ENCODE assay signal across 24 cellular contexts in genomic region chr2:9065901-9066300, GRCh38.
DNase-seq lines count a peak whose midpoint lies in the region; ATAC-seq, FAIRE-seq and TF ChIP-seq lines count a peak whose summit lies in the region.
"Had no signal": no experiment of that assay in that cellular context is flagged by ENCODE, and none has a peak within 500 bp of the region (broad histone marks: within the 10 kb centered on the region; RNA-seq: fewer than 3 reads in every experiment).

No MANE protein-coding gene starts in this region.

- TF ChIP-seq POLR2A in HepG2 (IDR thresholded peaks at IDR 0.05; ENCODE audit: insufficient read depth in 1 of 2, low read depth in 2 of 2, low read length in 2 of 2) = no peak
- TF ChIP-seq POLR2A in right lobe of liver (IDR thresholded peaks at IDR 0.05) = no peak

- H3K27ac ChIP-seq in HepG2 (ENCODE audit: extremely low read length, insufficient read depth, low read length) = no peak overlapping the region
- H3K27ac ChIP-seq in right lobe of liver = no peak overlapping the region
- H3K27ac ChIP-seq: A549; BLaER1 treated with 17β-estradiol and CSF1 and Interleukin-3, amounts not matched to agents 10 nM and 100 nM had no signal

- 0 out of 5 replicates have a peak, but pooled peaks cover 0 to 3% of the 10 kb centered on the region in 2 experiments for H3K27me3 ChIP-seq in HepG2 (ENCODE audit: control insufficient read depth in 1 of 2, insufficient read depth in 2 of 2, low read length in 2 of 2)
- H3K27me3 ChIP-seq in right lobe of liver = no peaks in the 10 kb centered on the region
- no peaks in the 10 kb centered on the region for H3K27me3 ChIP-seq in Caco-2 (replicated peaks; ENCODE audit: control insufficient read depth, insufficient read depth, low read length)
- H3K27me3 ChIP-seq: BE2C; BLaER1 treated with 17β-estradiol and CSF1 and Interleukin-3, amounts not matched to agents 10 nM and 100 nM had no signal

- BruUV-seq in HepG2 (replicated peaks; lab: Mats Ljungman, UMichigan) (no TSS peak), Caco-2 (replicated peaks; lab: Mats Ljungman, UMichigan) (no TSS peak)

- H2AFZ ChIP-seq in HepG2 (ENCODE audit: low read length) = no peak overlapping the region
- H2AFZ ChIP-seq: GM23338 had no signal

- intact Hi-C loops in HepG2 (cut with micrococcal nuclease; ENCODE audit: unreplicated experiment) = no loop called here
- intact Hi-C loops in right lobe of liver (cut with DNase I) = no loop called here
- intact Hi-C loops in Right ventricle myocardium inferior (cut with DNase I) = no loop called here
- intact Hi-C loops in Caco-2 (cut with micrococcal nuclease; ENCODE audit: unreplicated experiment) = no loop called here

- TF ChIP-seq RAD21 in HepG2 (CRISPR knock-in tag; IDR thresholded peaks at IDR 0.05) = no peak

- H3K9me3 Mint-ChIP-seq in Caco-2 (ENCODE audit: unreplicated experiment) = peaks cover 13% of the 10 kb centered on the region
- H3K9me3 Mint-ChIP-seq: GM23338 had no signal

- H3K9ac ChIP-seq in HepG2 (ENCODE audit: insufficient read depth, low read depth, low read length) = no peak overlapping the region
- H3K9ac ChIP-seq: BLaER1 treated with 17β-estradiol and CSF1 and Interleukin-3, amounts not matched to agents 10 nM and 100 nM had no signal

- H3K27ac Mint-ChIP-seq in Caco-2 (ENCODE audit: unreplicated experiment) = no peak overlapping the region
- H3K27ac Mint-ChIP-seq: CD14-positive monocyte; CD4-positive, alpha-beta T cell; CD8-positive, alpha-beta memory T cell; GM23338; H9 had no signal

- no peaks in the 10 kb centered on the region for H3K9me3 ChIP-seq in HepG2 (ENCODE audit: low read length)
- H3K9me3 ChIP-seq in right lobe of liver = no peaks in the 10 kb centered on the region
- H3K9me3 ChIP-seq in Caco-2 = peaks cover 8% of the 10 kb centered on the region
- H3K9me3 ChIP-seq: BE2C had no signal

- TF ChIP-seq CTCF in HepG2 (CRISPR knock-in tag; IDR thresholded peaks at IDR 0.05) (no peak), right lobe of liver (IDR thresholded peaks at IDR 0.05) (no peak), Caco-2 (IDR thresholded peaks at IDR 0.05; ENCODE audit: insufficient read depth in 1 of 2, low read depth in 1 of 2, low read length in 1 of 2, severe bottlenecking in 1 of 2, unreplicated experiment in 1 of 2) (no peak)

- WGBS in HepG2 (ENCODE audit: low lambda C conversion rate) = 3% methylated on average over 1 of the region's 1 CpG
- WGBS in right lobe of liver (ENCODE audit: insufficient coverage, low coverage, low lambda C conversion rate, missing lambda C conversion rate) = 65% methylated on average over 1 of the region's 1 CpG

- H3K4me3 ChIP-seq in HepG2 (replicated peaks in 1 of 3; ENCODE audit: insufficient read depth in 1 of 3, low read depth in 2 of 3, low read length in 3 of 3) = no peak overlapping the region
- no peak overlapping the region for H3K4me3 ChIP-seq in right lobe of liver
- no peak overlapping the region for H3K4me3 ChIP-seq in Caco-2 (ENCODE audit: low read depth, low read length)
- H3K4me3 ChIP-seq: A549; BLaER1 treated with 17β-estradiol and CSF1 and Interleukin-3, amounts not matched to agents 10 nM and 100 nM; GM12878; GM23338 had no signal

- DNase-seq in HepG2 (ENCODE audit: low spot score) (no peak), right lobe of liver (no peak), Right ventricle myocardium inferior (ENCODE audit: missing footprints) (no peak), Caco-2 (no peak)
- DNase-seq: 8988T; ACHN; AML-193; BE2C; Calu3; CD4-positive, alpha-beta T cell; CD8-positive, alpha-beta memory T cell; DMS79; EL; GDM1; H9 had no signal

- in situ Hi-C loops in HepG2 (cut with HindIII; ENCODE audit: extremely low pct_ligation_motif_present, low pct_unique_long_range_greater_than_20kb) = no loop called here

- no peaks in the 10 kb centered on the region for H3K36me3 Mint-ChIP-seq in Caco-2 (ENCODE audit: insufficient read depth, unreplicated experiment)
- H3K36me3 Mint-ChIP-seq: CD14-positive monocyte had no signal

- peaks cover 2% of the 10 kb centered on the region for H3K4me1 Mint-ChIP-seq in Caco-2 (ENCODE audit: low read depth, unreplicated experiment)
- H3K4me1 Mint-ChIP-seq: CD14-positive monocyte; CD8-positive, alpha-beta memory T cell; GM23338 had no signal

- H3K4me2 ChIP-seq in HepG2 (ENCODE audit: low read depth, low read length) = no peak overlapping the region
- H3K4me2 ChIP-seq: A549; BLaER1 treated with 17β-estradiol and CSF1 and Interleukin-3, amounts not matched to agents 10 nM and 100 nM; GM23338 had no signal

- H3K79me2 ChIP-seq in HepG2 (ENCODE audit: insufficient read depth, low read length) = no peaks in the 10 kb centered on the region

- H3K4me1 ChIP-seq in HepG2 (ENCODE audit: insufficient read depth, low read length) = no peaks in the 10 kb centered on the region
- no peaks in the 10 kb centered on the region for H3K4me1 ChIP-seq in right lobe of liver
- H3K4me1 ChIP-seq in Caco-2 = peaks cover 3% of the 10 kb centered on the region; the same call in 1 of the 2 replicates
- H3K4me1 ChIP-seq: BLaER1 treated with 17β-estradiol and CSF1 and Interleukin-3, amounts not matched to agents 10 nM and 100 nM had no signal

- no peaks in the 10 kb centered on the region for H4K20me1 ChIP-seq in HepG2 (ENCODE audit: insufficient read depth, low read length)
- H4K20me1 ChIP-seq: BLaER1 treated with 17β-estradiol and CSF1 and Interleukin-3, amounts not matched to agents 10 nM and 100 nM had no signal

- H3K27me3 Mint-ChIP-seq in Caco-2 (ENCODE audit: insufficient read depth, unreplicated experiment) = peaks cover 7% of the 10 kb centered on the region

- no peak for ATAC-seq in HepG2
- no peak for ATAC-seq in right lobe of liver
- no peak for ATAC-seq in Right ventricle myocardium inferior
- ATAC-seq in GM21367 (IDR thresholded peaks at IDR 0.05; ENCODE audit: unreplicated experiment) = no peak
- ATAC-seq: A549, GM12878, GM23338 had no signal

- POLR2A ChIA-PET in HepG2 (lab: Yijun Ruan, JAX) (no interaction called here), Caco-2 (lab: Charles Lee) (no interaction called here)

- FAIRE-seq in HepG2 (lab: Jason Lieb, UNC) = no peak
- FAIRE-seq in TTC549 (lab: Jason Lieb, UNC) = peak; percentile 49
- FAIRE-seq in colon (lab: Jason Lieb, UNC) = peak; percentile 36
- FAIRE-seq: A549, GM12878, GM19239 had no signal

- CTCF ChIA-PET in HepG2 (lab: Yijun Ruan, JAX; ENCODE audit: low intra/inter-chr PET ratio, low total read pairs) (no interaction called here), Caco-2 (lab: Charles Lee) (no interaction called here)

- H3K36me3 ChIP-seq in HepG2 (replicated peaks in 1 of 2; ENCODE audit: control insufficient read depth in 1 of 2, insufficient read depth in 2 of 2, low read length in 2 of 2) = no peaks in the 10 kb centered on the region
- no peaks in the 10 kb centered on the region for H3K36me3 ChIP-seq in right lobe of liver
- no peaks in the 10 kb centered on the region for H3K36me3 ChIP-seq in Caco-2 (ENCODE audit: control insufficient read depth, insufficient read depth, low read length)
- H3K36me3 ChIP-seq: BE2C; BLaER1 treated with 17β-estradiol and CSF1 and Interleukin-3, amounts not matched to agents 10 nM and 100 nM had no signal

- H3K4me3 Mint-ChIP-seq in Caco-2 (ENCODE audit: unreplicated experiment) = no peak overlapping the region
- H3K4me3 Mint-ChIP-seq: CD14-positive monocyte; CD4-positive, alpha-beta T cell; CD8-positive, alpha-beta memory T cell; GM23338; H9 had no signal

- no peak for TF ChIP-seq EP300 in HepG2 (IDR thresholded peaks at IDR 0.05; ENCODE audit: low read depth in 2 of 2, low read length in 2 of 2)
- no peak for TF ChIP-seq EP300 in HepG2 (CRISPR knock-in tag; IDR thresholded peaks at IDR 0.05; ENCODE audit: borderline replicate concordance)

TF ChIP-seq in HepG2, 621 proteins besides CTCF, POLR2A, EP300 and RAD21:
- TF ChIP-seq HNF4A (CRISPR knock-in tag; IDR thresholded peaks at IDR 0.05) = no peak
- TF ChIP-seq ZMAT3 (CRISPR knock-in tag; conservative IDR thresholded peaks at IDR 0.05) = no peak
- TF ChIP-seq MTF1 (CRISPR knock-in tag; IDR thresholded peaks at IDR 0.05) = no peak
- no peak for TF ChIP-seq HMG20A (CRISPR knock-in tag; IDR thresholded peaks at IDR 0.05; ENCODE audit: borderline replicate concordance)
- peak; percentile 82 for TF ChIP-seq ZNF160 (CRISPR knock-in tag; IDR thresholded peaks at IDR 0.05)
